2 cellular contexts compared by ENCODE assay signal in the genomic region with DNA sequence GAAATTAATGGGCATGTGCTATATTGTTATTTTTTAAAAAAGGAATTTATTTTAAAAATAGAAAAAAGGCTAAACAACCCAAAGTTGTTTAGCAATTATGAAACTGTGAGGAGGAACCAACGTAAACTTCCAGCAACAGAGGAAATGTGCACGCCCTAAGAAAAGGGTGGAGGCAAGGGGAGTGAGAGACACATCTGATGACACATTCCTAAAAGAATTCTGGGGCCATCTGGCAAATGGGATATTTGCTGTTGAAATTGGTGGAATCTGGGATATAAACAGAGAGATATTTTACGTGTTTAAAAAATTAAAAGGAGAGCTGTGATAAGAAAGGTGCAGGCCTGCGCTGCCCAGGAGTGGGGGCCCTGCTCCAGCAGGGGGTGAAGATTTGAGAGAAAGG.
TF ChIP-seq lines count a peak whose summit lies in the region.

No MANE protein-coding gene starts in this region.

TF ChIP-seq in GM23338, 12 proteins besides CTCF, POLR2A, EP300 and RAD21 (continued from another document):
- TF ChIP-seq NANOG (IDR thresholded peaks at IDR 0.05; ENCODE audit: borderline replicate concordance) (no peak), STAT1 (IDR thresholded peaks at IDR 0.05; ENCODE audit: unreplicated experiment) (no peak)

TF ChIP-seq in SK-N-SH, 30 proteins besides CTCF, POLR2A, EP300 and RAD21 (continued from another document):
- TF ChIP-seq, protein P1, sequence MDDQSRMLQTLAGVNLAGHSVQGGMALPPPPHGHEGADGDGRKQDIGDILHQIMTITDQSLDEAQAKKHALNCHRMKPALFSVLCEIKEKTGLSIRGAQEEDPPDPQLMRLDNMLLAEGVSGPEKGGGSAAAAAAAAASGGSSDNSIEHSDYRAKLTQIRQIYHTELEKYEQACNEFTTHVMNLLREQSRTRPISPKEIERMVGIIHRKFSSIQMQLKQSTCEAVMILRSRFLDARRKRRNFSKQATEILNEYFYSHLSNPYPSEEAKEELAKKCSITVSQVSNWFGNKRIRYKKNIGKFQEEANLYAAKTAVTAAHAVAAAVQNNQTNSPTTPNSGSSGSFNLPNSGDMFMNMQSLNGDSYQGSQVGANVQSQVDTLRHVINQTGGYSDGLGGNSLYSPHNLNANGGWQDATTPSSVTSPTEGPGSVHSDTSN (IDR thresholded peaks at IDR 0.05): peak; percentile 63; the same call in 1 of the 2 replicates
- peak; percentile 80 for TF ChIP-seq JUND (IDR thresholded peaks at IDR 0.05)
- TF ChIP-seq RCOR1 (IDR thresholded peaks at IDR 0.05; ENCODE audit: low read length): no peak
- no peak for TF ChIP-seq SIN3A (IDR thresholded peaks at IDR 0.05; ENCODE audit: borderline replicate concordance, low read depth, low read length)
- TF ChIP-seq TCF12 (IDR thresholded peaks at IDR 0.05): peak; percentile 96
- TF ChIP-seq CHD2 (IDR thresholded peaks at IDR 0.05; ENCODE audit: low read length, partially characterized antibody): no peak
- no peak for TF ChIP-seq SMC3 (IDR thresholded peaks at IDR 0.05; ENCODE audit: low read depth, low read length)
- TF ChIP-seq TAF1 (IDR thresholded peaks at IDR 0.05; ENCODE audit: borderline replicate concordance, low read depth, low read length): no peak
- TF ChIP-seq FOXJ3 (CRISPR knock-in tag; IDR thresholded peaks at IDR 0.05): no peak
- TF ChIP-seq FOSL2 (IDR thresholded peaks at IDR 0.05; ENCODE audit: borderline replicate concordance, low read depth): peak; percentile 78; the same call in 1 of the 2 replicates
TF ChIP-seq in SK-N-SH: peak in this region for 8.
